In the genomic region with DNA sequence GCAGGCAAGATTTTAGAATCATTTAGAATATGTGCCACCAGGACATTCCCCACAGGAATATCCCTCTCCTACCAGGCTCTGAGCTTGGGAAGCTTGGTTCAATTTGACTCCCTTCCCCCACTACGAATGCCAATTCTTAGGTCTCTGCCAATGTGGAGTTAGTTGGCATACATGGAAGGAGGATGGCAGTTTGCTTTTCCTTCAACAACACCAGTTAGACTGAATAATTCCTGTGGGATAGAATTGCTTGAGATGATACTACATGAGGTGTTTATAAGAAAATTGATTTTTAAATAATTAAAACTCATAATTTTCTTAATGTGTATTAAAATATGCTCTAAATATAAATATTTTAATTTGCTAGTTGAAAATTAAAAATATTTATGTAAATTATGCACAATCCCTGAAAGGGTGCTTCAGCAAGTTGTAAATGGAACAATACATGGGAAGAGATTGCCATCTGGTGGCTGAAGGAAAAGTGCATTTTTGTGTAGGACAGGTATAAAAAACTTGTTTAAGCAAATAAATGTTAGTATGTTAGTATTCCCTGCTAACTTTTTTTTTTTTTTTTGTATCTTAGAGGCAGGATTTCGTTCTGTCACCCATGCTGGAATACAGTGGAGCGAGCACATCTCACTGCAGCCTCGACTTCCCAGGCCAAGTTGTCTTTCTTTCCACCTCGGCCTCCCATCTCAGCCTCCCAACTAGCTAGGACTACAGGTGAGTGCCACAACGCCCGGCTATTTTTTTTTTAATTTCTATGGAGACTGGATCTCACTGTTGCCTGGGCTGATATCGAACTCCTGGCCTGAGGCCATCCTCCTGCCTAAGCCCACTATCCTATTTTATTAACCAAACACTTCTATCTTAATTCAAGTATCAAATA, we compare ENCODE assay signal across 8 cellular contexts. TPM values are rescaled to one million over a fixed set of nuclear protein-coding genes. Genes with fewer than 3 reads are reported as not detected.
DNase-seq lines count a peak whose midpoint lies in the region; ATAC-seq and TF ChIP-seq lines count a peak whose summit lies in the region.

No MANE protein-coding gene starts in this region.

- DNase-seq in AG04449 (ENCODE audit: low read depth, low spot score): no peak
- peak; percentile 8 for DNase-seq in GDM1 (lab: John Stamatoyannopoulos, UW)
- peak; percentile 24 to 27 for DNase-seq in Kasumi-1 (lab: John Stamatoyannopoulos, UW)
- DNase-seq in cerebellum (ENCODE audit: low spot score): peak; percentile 50
- DNase-seq in left lobe of liver (ENCODE audit: low spot score): no peak
- DNase-seq in substantia nigra (lab: John Stamatoyannopoulos, UW): peak in 25 of 49 donors; percentile 1 to 64 (median 14)
- no peak for DNase-seq in mesenteric fat pad (ENCODE audit: low spot score)

- peak; percentile 49 for TF ChIP-seq CTCF in AG04449 (IDR thresholded peaks at IDR 0.05; ENCODE audit: insufficient read depth, low read length, missing control alignments)

- POLR2A ChIA-PET in AG04449 (lab: Yijun Ruan, JAX): interaction anchor here (1.6 kb wide), 1 partner anchor 67 kb away, joined by 4 read pairs; a partner anchor contains a TSS

- no peak overlapping the region for H3K27ac ChIP-seq in substantia nigra (ENCODE audit: low read depth, low read length, poor library complexity, severe bottlenecking)

- ATAC-seq in SK-N-SH treated with all-trans-retinoic acid at 6 μM for 48 hours (peak; percentile 84), left lobe of liver (peak; percentile 88)

- CTCF ChIA-PET in AG04449 (lab: Yijun Ruan, JAX): interaction anchor here (0.7 to 10.3 kb wide), 30 partner anchors 9 to 579 kb away, joined by 3 to 393 read pairs (median 4); no protein-coding TSS in a partner anchor

- no peak overlapping the region for H3K4me3 ChIP-seq in AG04449 (ENCODE audit: low read depth, low read length)

TF ChIP-seq in SK-N-SH treated with all-trans-retinoic acid at 6 μM for 48 hours, 23 proteins besides CTCF, POLR2A, EP300 and RAD21:
- TF ChIP-seq ARNTL (CRISPR knock-in tag; IDR thresholded peaks at IDR 0.05; ENCODE audit: borderline replicate concordance, low read depth) (no peak), ISL1 (CRISPR knock-in tag; IDR thresholded peaks at IDR 0.05) (no peak), ZFP3 (CRISPR knock-in tag; IDR thresholded peaks at IDR 0.05) (no peak), TCF4 (CRISPR knock-in tag; IDR thresholded peaks at IDR 0.05; ENCODE audit: borderline replicate concordance) (no peak), SNAI2 (CRISPR knock-in tag; IDR thresholded peaks at IDR 0.05) (no peak), ZFP30 (CRISPR knock-in tag; IDR thresholded peaks at IDR 0.05) (no peak), OSR1 (CRISPR knock-in tag; IDR thresholded peaks at IDR 0.05) (no peak), ZNF70 (CRISPR knock-in tag; IDR thresholded peaks at IDR 0.05) (no peak), PPARA (CRISPR knock-in tag; IDR thresholded peaks at IDR 0.05; ENCODE audit: borderline replicate concordance) (no peak), ZC3H10 (CRISPR knock-in tag; IDR thresholded peaks at IDR 0.05) (no peak), ESRRG (CRISPR knock-in tag; IDR thresholded peaks at IDR 0.05) (no peak), RARB (CRISPR knock-in tag; IDR thresholded peaks at IDR 0.05) (no peak), GLIS3 (CRISPR knock-in tag; IDR thresholded peaks at IDR 0.05) (no peak), CSDC2 (CRISPR knock-in tag; IDR thresholded peaks at IDR 0.05) (no peak)
- TF ChIP-seq, protein P1, sequence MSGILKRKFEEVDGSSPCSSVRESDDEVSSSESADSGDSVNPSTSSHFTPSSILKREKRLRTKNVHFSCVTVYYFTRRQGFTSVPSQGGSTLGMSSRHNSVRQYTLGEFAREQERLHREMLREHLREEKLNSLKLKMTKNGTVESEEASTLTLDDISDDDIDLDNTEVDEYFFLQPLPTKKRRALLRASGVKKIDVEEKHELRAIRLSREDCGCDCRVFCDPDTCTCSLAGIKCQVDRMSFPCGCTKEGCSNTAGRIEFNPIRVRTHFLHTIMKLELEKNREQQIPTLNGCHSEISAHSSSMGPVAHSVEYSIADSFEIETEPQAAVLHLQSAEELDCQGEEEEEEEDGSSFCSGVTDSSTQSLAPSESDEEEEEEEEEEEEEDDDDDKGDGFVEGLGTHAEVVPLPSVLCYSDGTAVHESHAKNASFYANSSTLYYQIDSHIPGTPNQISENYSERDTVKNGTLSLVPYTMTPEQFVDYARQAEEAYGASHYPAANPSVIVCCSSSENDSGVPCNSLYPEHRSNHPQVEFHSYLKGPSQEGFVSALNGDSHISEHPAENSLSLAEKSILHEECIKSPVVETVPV (CRISPR knock-in tag; IDR thresholded peaks at IDR 0.05): no peak
- TF ChIP-seq, protein P2, sequence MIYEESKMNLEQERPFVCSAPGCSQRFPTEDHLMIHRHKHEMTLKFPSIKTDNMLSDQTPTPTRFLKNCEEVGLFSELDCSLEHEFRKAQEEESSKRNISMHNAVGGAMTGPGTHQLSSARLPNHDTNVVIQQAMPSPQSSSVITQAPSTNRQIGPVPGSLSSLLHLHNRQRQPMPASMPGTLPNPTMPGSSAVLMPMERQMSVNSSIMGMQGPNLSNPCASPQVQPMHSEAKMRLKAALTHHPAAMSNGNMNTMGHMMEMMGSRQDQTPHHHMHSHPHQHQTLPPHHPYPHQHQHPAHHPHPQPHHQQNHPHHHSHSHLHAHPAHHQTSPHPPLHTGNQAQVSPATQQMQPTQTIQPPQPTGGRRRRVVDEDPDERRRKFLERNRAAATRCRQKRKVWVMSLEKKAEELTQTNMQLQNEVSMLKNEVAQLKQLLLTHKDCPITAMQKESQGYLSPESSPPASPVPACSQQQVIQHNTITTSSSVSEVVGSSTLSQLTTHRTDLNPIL (CRISPR knock-in tag; IDR thresholded peaks at IDR 0.05; ENCODE audit: low read depth): no peak
- TF ChIP-seq, protein P3, sequence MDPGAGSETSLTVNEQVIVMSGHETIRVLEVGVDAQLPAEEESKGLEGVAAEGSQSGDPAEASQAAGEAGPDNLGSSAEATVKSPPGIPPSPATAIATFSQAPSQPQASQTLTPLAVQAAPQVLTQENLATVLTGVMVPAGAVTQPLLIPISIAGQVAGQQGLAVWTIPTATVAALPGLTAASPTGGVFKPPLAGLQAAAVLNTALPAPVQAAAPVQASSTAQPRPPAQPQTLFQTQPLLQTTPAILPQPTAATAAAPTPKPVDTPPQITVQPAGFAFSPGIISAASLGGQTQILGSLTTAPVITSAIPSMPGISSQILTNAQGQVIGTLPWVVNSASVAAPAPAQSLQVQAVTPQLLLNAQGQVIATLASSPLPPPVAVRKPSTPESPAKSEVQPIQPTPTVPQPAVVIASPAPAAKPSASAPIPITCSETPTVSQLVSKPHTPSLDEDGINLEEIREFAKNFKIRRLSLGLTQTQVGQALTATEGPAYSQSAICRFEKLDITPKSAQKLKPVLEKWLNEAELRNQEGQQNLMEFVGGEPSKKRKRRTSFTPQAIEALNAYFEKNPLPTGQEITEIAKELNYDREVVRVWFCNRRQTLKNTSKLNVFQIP (CRISPR knock-in tag; IDR thresholded peaks at IDR 0.05; ENCODE audit: borderline replicate concordance, low read depth): no peak
- TF ChIP-seq, protein P4, sequence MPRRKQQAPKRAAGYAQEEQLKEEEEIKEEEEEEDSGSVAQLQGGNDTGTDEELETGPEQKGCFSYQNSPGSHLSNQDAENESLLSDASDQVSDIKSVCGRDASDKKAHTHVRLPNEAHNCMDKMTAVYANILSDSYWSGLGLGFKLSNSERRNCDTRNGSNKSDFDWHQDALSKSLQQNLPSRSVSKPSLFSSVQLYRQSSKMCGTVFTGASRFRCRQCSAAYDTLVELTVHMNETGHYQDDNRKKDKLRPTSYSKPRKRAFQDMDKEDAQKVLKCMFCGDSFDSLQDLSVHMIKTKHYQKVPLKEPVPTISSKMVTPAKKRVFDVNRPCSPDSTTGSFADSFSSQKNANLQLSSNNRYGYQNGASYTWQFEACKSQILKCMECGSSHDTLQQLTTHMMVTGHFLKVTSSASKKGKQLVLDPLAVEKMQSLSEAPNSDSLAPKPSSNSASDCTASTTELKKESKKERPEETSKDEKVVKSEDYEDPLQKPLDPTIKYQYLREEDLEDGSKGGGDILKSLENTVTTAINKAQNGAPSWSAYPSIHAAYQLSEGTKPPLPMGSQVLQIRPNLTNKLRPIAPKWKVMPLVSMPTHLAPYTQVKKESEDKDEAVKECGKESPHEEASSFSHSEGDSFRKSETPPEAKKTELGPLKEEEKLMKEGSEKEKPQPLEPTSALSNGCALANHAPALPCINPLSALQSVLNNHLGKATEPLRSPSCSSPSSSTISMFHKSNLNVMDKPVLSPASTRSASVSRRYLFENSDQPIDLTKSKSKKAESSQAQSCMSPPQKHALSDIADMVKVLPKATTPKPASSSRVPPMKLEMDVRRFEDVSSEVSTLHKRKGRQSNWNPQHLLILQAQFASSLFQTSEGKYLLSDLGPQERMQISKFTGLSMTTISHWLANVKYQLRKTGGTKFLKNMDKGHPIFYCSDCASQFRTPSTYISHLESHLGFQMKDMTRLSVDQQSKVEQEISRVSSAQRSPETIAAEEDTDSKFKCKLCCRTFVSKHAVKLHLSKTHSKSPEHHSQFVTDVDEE (CRISPR knock-in tag; IDR thresholded peaks at IDR 0.05): no peak

RNA-seq across cellular contexts. Expression of a gene that starts 25.8 kb away (rescaled TPM):
- total RNA-seq in cerebellum (64.0 TPM), left lobe of liver (48.6 TPM), mesenteric fat pad (109 TPM)

RNA-seq across cellular contexts. Expression of a gene that starts 54.8 kb away (rescaled TPM):
- total RNA-seq in cerebellum (18.1 TPM), left lobe of liver (38.4 TPM), mesenteric fat pad (34.2 TPM)

Comparison
In these comparisons a context has a peak if more than half of its experiments do, and no peak if none do; other contexts are left out.
1. DNase-seq: peak in GDM1 (single experiment), Kasumi-1 (2 of 2), cerebellum (single experiment) and substantia nigra (25 of 49); none in AG04449 (single experiment), left lobe of liver (single experiment) and mesenteric fat pad (single experiment).